ENCODE assay signal across 21 cellular contexts in genomic region chr1:55526716-55527115, GRCh38.
"Had no signal": no experiment of that assay in that cellular context is flagged by ENCODE, and none has a peak within 500 bp of the region (broad histone marks: within the 10 kb centered on the region; RNA-seq: fewer than 3 reads in every experiment).

No MANE protein-coding gene starts in this region.

- H3K36me3 ChIP-seq: left ventricle myocardium inferior, lower lobe of right lung, neutrophil, right atrium auricular region, thoracic aorta, tibial nerve, upper lobe of left lung had no signal

- H3K27ac ChIP-seq: dorsolateral prefrontal cortex, left ventricle myocardium inferior, lower lobe of right lung, neutrophil, parathyroid adenoma, right atrium auricular region, thoracic aorta, tibial nerve, upper lobe of left lung had no signal

- H3K4me1 ChIP-seq: left ventricle myocardium inferior, lower lobe of right lung, parathyroid adenoma, tibial nerve, upper lobe of left lung had no signal

- FAIRE-seq: frontal cortex, urothelium cell line had no signal

- H3K4me3 ChIP-seq: dorsolateral prefrontal cortex, left ventricle myocardium inferior, lower lobe of right lung, right atrium auricular region, thoracic aorta, tibial nerve, upper lobe of left lung had no signal

- DNase-seq: dorsolateral prefrontal cortex; effector CD4-positive, alpha-beta T cell; hypothalamus; immature natural killer cell; islet precursor cell; kidney glomerular epithelial cell; left colon; left ventricle myocardium inferior; lower lobe of right lung; natural killer cell; stimulated activated CD4-positive, alpha-beta T cell treated with anti-CD3 and anti-CD28 coated beads, Interleukin-2, amount 100 ng/mL, for 24 hours; stimulated activated naive B cell treated with anti-CD40 and anti-IgM and Interleukin-4, amounts not matched to agents 10 μg/mL and 1 μg/mL and 100 μg/mL, for 72 hours; upper lobe of left lung had no signal

- ATAC-seq: left colon; lower lobe of right lung; natural killer cell; sciatic nerve; stimulated activated naive B cell treated with anti-CD40 and anti-IgM and Interleukin-4, amounts not matched to agents 10 μg/mL and 1 μg/mL and 100 μg/mL, for 72 hours had no signal

- H3K9me3 ChIP-seq: left ventricle myocardium inferior, lower lobe of right lung, neutrophil, right atrium auricular region, thoracic aorta, tibial nerve, upper lobe of left lung had no signal

- H3K27me3 ChIP-seq: right atrium auricular region, tibial nerve, upper lobe of left lung had no signal
